8 cellular contexts compared by ENCODE assay signal in genomic region chr1:64663654-64664053, GRCh38.
DNase-seq lines count a peak whose midpoint lies in the region; FAIRE-seq and TF ChIP-seq lines count a peak whose summit lies in the region.

No MANE protein-coding gene starts in this region.

- DNase-seq in stimulated activated CD4-positive, alpha-beta T cell treated with anti-CD3 and anti-CD28 coated beads, Interleukin-4, amount 100 ng/mL, for 1 hour = peak; percentile 5
- DNase-seq in stimulated activated CD4-positive, alpha-beta T cell treated with anti-CD3 and anti-CD28 coated beads, Interleukin-12 subunit alpha, Interleukin-12 subunit beta, amount 100 ng/mL, for 4 hours = no peak
- DNase-seq in NCI-H460 (ENCODE audit: extremely low read depth, low read depth) (peak; percentile 5), ecto neural progenitor cell (ENCODE audit: low spot score) (peak; percentile 50), urothelium cell line (ENCODE audit: low spot score) (peak; percentile 13), DMS114 treated with DMSO at 0.1 percent for 48 hours (lab: John Stamatoyannopoulos, UW; ENCODE audit: unreplicated experiment) (no peak), lower leg skin (ENCODE audit: low spot score in 2 of 2) (no peak)
- DNase-seq in activated effector memory CD4-positive, alpha-beta T cell treated with anti-CD3 and anti-CD28 coated beads, Interleukin-2, amount 50 U/mL, for 16 hours = no peak

- FAIRE-seq in urothelium cell line (lab: Jason Lieb, UNC) = no peak

- WGBS in lower leg skin, 2 donors = 84 to 89% methylated on average over 8 of the region's 8 CpGs

- TF ChIP-seq CTCF in lower leg skin (IDR thresholded peaks at IDR 0.05) = no peak

- no peak for TF ChIP-seq POLR2A in lower leg skin (IDR thresholded peaks at IDR 0.05)

- no peak overlapping the region for H3K4me3 ChIP-seq in lower leg skin (ENCODE audit: low read depth, poor library complexity, severe bottlenecking)

- intact Hi-C loops in lower leg skin (cut with DNase I; ENCODE audit: low total_unique reads) = no loop called here

Comparison
In these comparisons a context has a peak if more than half of its experiments do, and no peak if none do; other contexts are left out.
1. DNase-seq: peak in stimulated activated CD4-positive, alpha-beta T cell treated with anti-CD3 and anti-CD28 coated beads, Interleukin-4, amount 100 ng/mL, for 1 hour (single experiment), NCI-H460 (single experiment), ecto neural progenitor cell (single experiment) and urothelium cell line (single experiment); none in stimulated activated CD4-positive, alpha-beta T cell treated with anti-CD3 and anti-CD28 coated beads, Interleukin-12 subunit alpha, Interleukin-12 subunit beta, amount 100 ng/mL, for 4 hours (single experiment), activated effector memory CD4-positive, alpha-beta T cell treated with anti-CD3 and anti-CD28 coated beads, Interleukin-2, amount 50 U/mL, for 16 hours (single experiment), DMS114 treated with DMSO at 0.1 percent for 48 hours (single experiment) and lower leg skin (0 of 2).